1 cellular context compared by ENCODE assay signal in the genomic region with DNA sequence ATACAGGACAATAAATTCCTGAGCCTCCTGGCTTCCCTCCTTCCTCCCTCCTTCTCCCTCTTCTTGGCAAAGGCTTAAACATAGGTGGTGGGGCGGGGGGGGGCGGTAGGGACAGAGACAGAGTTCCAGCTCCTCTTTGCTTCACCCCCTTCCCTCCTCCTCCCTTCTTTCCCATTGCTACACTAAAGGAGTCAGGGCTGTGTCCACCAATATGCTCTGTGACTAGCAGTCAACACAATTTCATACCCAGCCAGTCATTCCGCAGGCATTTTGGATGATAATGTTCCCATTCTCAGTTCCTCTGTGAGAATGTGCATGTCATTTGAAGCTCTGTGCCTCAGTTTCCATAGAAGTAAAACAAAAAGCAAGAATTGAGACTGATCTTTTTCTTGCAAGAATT.
TF ChIP-seq lines count a peak whose summit lies in the region.

No MANE protein-coding gene starts in this region.

TF ChIP-seq in K562, 482 proteins besides CTCF, POLR2A, EP300 and RAD21:
- 0 out of 2 replicates have a peak, but pooled peaks have one; percentile 5 for TF ChIP-seq ZNF263 (CRISPR knock-in tag; IDR thresholded peaks at IDR 0.05; ENCODE audit: borderline replicate concordance)
- TF ChIP-seq, protein P1, sequence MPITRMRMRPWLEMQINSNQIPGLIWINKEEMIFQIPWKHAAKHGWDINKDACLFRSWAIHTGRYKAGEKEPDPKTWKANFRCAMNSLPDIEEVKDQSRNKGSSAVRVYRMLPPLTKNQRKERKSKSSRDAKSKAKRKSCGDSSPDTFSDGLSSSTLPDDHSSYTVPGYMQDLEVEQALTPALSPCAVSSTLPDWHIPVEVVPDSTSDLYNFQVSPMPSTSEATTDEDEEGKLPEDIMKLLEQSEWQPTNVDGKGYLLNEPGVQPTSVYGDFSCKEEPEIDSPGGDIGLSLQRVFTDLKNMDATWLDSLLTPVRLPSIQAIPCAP (CRISPR knock-in tag; IDR thresholded peaks at IDR 0.05; ENCODE audit: borderline replicate concordance), result no peak
